In the genomic region with DNA sequence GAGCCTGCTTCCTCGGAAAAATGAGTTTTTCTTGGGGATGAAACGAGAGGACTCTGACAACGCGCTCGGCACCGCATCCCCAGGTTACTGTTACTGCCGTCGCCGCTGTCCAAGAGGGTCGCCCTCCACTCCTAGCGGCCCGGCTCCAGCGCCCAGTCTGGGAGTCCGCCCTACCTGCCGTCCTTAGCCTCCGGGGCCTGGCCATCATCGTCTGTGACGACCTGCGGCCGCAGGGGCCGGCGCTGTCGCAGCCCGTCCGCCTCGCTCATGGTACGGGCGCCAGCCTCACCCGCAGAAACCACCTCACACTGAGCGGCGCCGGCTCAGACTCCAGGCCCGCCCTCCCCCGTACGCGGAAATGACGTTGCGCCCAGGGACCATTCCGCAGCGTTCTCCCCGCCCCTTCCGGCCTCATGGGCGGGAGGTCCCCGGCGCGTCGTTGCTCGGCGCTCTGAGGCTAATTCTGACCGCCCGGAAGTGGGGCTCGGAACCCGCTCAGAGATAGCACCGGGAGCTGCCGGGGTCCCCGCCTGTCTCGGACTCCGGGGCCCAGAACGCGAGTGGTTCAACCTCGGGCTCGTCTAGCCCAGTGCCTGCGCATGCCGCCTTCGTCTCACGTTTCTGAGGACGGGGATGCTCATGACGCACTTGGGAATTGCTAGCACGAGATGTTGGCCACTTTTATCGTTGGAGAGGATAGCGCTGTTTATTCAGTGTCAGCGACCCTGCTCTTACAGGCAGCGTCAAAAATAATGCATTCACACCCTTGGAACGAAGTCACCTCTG, we compare ENCODE assay signal across 8 cellular contexts. TPM values are rescaled to one million over a fixed set of nuclear protein-coding genes. Genes with fewer than 3 reads are reported as not detected.
DNase-seq lines count a peak whose midpoint lies in the region; FAIRE-seq and TF ChIP-seq lines count a peak whose summit lies in the region.

TSS of gene APMAP (minus strand) at position 332 of the 786 bp plus-strand sequence. CDS start at position 269, 63 bp downstream.

- no peak within 1 kb of the TSS for H2AK5ac ChIP-seq in H9 (ENCODE audit: insufficient read length, low read length)

- no peak within 1 kb of the TSS for H3K27ac ChIP-seq in H9 (ENCODE audit: insufficient read length, low read depth, low read length)
- H3K27ac ChIP-seq in stomach smooth muscle (ENCODE audit: low read length): peak within 1 kb of the TSS; percentile 94

- H3K9me3 Mint-ChIP-seq in H9 (no peaks in the 10 kb centered on the region), neural crest cell (no peaks in the 10 kb centered on the region)

- H3K23ac ChIP-seq in H9 (ENCODE audit: insufficient read length, low read depth, low read length): no peak within 1 kb of the TSS

- H3K4me2 ChIP-seq in H9 (ENCODE audit: insufficient read depth, insufficient read length, low read length): peak within 1 kb of the TSS; percentile 93

- H2BK15ac ChIP-seq in H9 (ENCODE audit: low read depth, low read length): no peak within 1 kb of the TSS

- H3K4ac ChIP-seq in H9 (ENCODE audit: low read depth, low read length): no peak within 1 kb of the TSS

- peaks cover 2% of the 10 kb centered on the region for H4K20me1 ChIP-seq in H9 (ENCODE audit: control insufficient read depth, insufficient read depth, insufficient read length)

- H3K4me3 ChIP-seq in fibroblast of villous mesenchyme (ENCODE audit: low read depth, low read length): peak within 1 kb of the TSS; percentile 97
- peak within 1 kb of the TSS; percentile 91 to 96 for H3K4me3 ChIP-seq in stomach smooth muscle (ENCODE audit: low read length in 2 of 2)

- DNase-seq in H9 (peak; percentile 91), M059J (ENCODE audit: low read depth) (peak; percentile 95), SHP77 treated with DMSO at 0.1 percent for 48 hours (lab: John Stamatoyannopoulos, UW) (peak; percentile 94), activated gamma-delta T cell treated with Interleukin-2 at 50 U/mL for 16 hours (peak; percentile 96), fibroblast of villous mesenchyme (ENCODE audit: low read depth) (peak; percentile 92), neural crest cell (ENCODE audit: low read depth, low spot score) (peak; percentile 91)

- H3K9me3 ChIP-seq in H9 (ENCODE audit: control insufficient read depth, low read depth, low read length) (no peaks in the 10 kb centered on the region), stomach smooth muscle (ENCODE audit: control insufficient read depth in 2 of 2, low read length in 2 of 2) (no peaks in the 10 kb centered on the region)

- no peaks in the 10 kb centered on the region for H3K79me1 ChIP-seq in H9 (ENCODE audit: insufficient read depth, low read depth, low read length, poor library complexity, severe bottlenecking)

- no peaks in the 10 kb centered on the region for H3K27me3 ChIP-seq in H9 (ENCODE audit: insufficient read depth, low read length)
- no peaks in the 10 kb centered on the region for H3K27me3 ChIP-seq in stomach smooth muscle (ENCODE audit: control insufficient read depth in 1 of 2, insufficient read depth in 2 of 2, low read length in 2 of 2)

- peaks cover 0 to 2% of the 10 kb centered on the region in 2 donors for H3K36me3 ChIP-seq in stomach smooth muscle (ENCODE audit: control insufficient read depth in 2 of 2, insufficient read depth in 2 of 2, low read length in 2 of 2)

- H2BK20ac ChIP-seq in H9 (ENCODE audit: low read depth, low read length, poor library complexity, severe bottlenecking): no peak within 1 kb of the TSS

- H3K4me1 Mint-ChIP-seq in H9 (peaks cover 29 to 36% of the 10 kb centered on the region in 2 experiments), neural crest cell (peaks cover 46% of the 10 kb centered on the region)

- H3K4me1 ChIP-seq in H9 (ENCODE audit: insufficient read depth, low read length) (peaks cover 4% of the 10 kb centered on the region; the same call in 1 of the 2 replicates), stomach smooth muscle (ENCODE audit: control insufficient read depth, insufficient read depth, low read length) (peaks cover 42% of the 10 kb centered on the region)

- H2BK5ac ChIP-seq in H9 (ENCODE audit: insufficient read length, low read length): no peak within 1 kb of the TSS

- no peak within 1 kb of the TSS for H4K5ac ChIP-seq in H9 (ENCODE audit: insufficient read length, low read depth, low read length)

- H3K56ac ChIP-seq in H9 (ENCODE audit: insufficient read length, low read depth, low read length): no peak within 1 kb of the TSS

- TF ChIP-seq CTCF in H9 (conservative IDR thresholded peaks at IDR 0.05) (no peak), fibroblast of villous mesenchyme (IDR thresholded peaks at IDR 0.05; ENCODE audit: insufficient read depth, low read depth, low read length) (no peak), neural crest cell (conservative IDR thresholded peaks at IDR 0.05) (no peak)

- H2BK12ac ChIP-seq in H9 (ENCODE audit: insufficient read length, low read depth, low read length): no peak within 1 kb of the TSS

- no peak within 1 kb of the TSS for H3T11ph ChIP-seq in H9 (ENCODE audit: low read length)

- H4K8ac ChIP-seq in H9 (replicated peaks; ENCODE audit: insufficient read length, low read depth, low read length): no peak within 1 kb of the TSS

- H3K4me3 Mint-ChIP-seq in H9: peak within 1 kb of the TSS; percentile 93 to 96
- peak within 1 kb of the TSS; percentile 96 for H3K4me3 Mint-ChIP-seq in neural crest cell

- peaks cover 7% of the 10 kb centered on the region; the same call in 1 of the 2 replicates for H3K79me2 ChIP-seq in H9 (ENCODE audit: insufficient read depth, low read length)

- H3K36me3 Mint-ChIP-seq in H9 (ENCODE audit: insufficient read depth in 1 of 3, low read depth in 3 of 3) (peaks cover 0 to 4% (median 2%) of the 10 kb centered on the region in 3 experiments; a peak in 1 of 7 replicates), neural crest cell (ENCODE audit: low read depth) (no peaks in the 10 kb centered on the region)

- H3K27me3 Mint-ChIP-seq in H9 (ENCODE audit: low read depth): peaks cover 21% of the 10 kb centered on the region
- peaks cover 9% of the 10 kb centered on the region for H3K27me3 Mint-ChIP-seq in neural crest cell (ENCODE audit: low read depth)

- H3K27ac Mint-ChIP-seq in H9 (peak within 1 kb of the TSS in 1 of 3 experiments; percentile 93; a peak in 2 of 7 replicates), neural crest cell (ENCODE audit: unreplicated experiment) (peak within 1 kb of the TSS; percentile 79)

- no peak within 1 kb of the TSS for H4K91ac ChIP-seq in H9 (ENCODE audit: insufficient read length, low read depth, low read length)

- H2AFZ ChIP-seq in H9 (ENCODE audit: low read length): peak within 1 kb of the TSS; percentile 76

- H3K9ac ChIP-seq in H9 (ENCODE audit: extremely low read depth, insufficient read length, low read length): peak within 1 kb of the TSS; percentile 77
- peak within 1 kb of the TSS; percentile 94 to 95 for H3K9ac ChIP-seq in stomach smooth muscle (ENCODE audit: low read length in 2 of 2)

- peaks cover 8% of the 10 kb centered on the region for H3K23me2 ChIP-seq in H9 (ENCODE audit: insufficient read length, low read depth, low read length, poor library complexity, severe bottlenecking)

- H2BK120ac ChIP-seq in H9 (ENCODE audit: low read depth, low read length, poor library complexity, severe bottlenecking): no peak within 1 kb of the TSS

- WGBS in H9 (ENCODE audit: extremely low coverage, insufficient read length, low lambda C conversion rate): no CpG with 5 or more reads among the region's 74 CpGs

- peak within 1 kb of the TSS; percentile 83 for H3K18ac ChIP-seq in H9 (ENCODE audit: insufficient read length, low read depth, low read length)

- H3K14ac ChIP-seq in H9 (ENCODE audit: insufficient read depth, low read length): peak within 1 kb of the TSS; percentile 85; the same call in 1 of the 2 replicates

- peak; percentile 59 for FAIRE-seq in G401.6 (lab: Jason Lieb, UNC)

RNA-seq across cellular contexts. Expression of gene APMAP, which starts in this region (rescaled TPM):
- total RNA-seq in H9 (2021): 67.8 and 69.1 TPM in 2 replicates
- total RNA-seq in M059J (2014; rRNA removed; shearing (Covaris generic)): 129 and 214 TPM in 2 replicates
- total RNA-seq in fibroblast of villous mesenchyme: 72.2 and 81.2 TPM in 2 replicates
- total RNA-seq in neural crest cell: 85.0 and 88.6 TPM in 2 replicates
